1 cellular context compared by ENCODE assay signal in the genomic region with DNA sequence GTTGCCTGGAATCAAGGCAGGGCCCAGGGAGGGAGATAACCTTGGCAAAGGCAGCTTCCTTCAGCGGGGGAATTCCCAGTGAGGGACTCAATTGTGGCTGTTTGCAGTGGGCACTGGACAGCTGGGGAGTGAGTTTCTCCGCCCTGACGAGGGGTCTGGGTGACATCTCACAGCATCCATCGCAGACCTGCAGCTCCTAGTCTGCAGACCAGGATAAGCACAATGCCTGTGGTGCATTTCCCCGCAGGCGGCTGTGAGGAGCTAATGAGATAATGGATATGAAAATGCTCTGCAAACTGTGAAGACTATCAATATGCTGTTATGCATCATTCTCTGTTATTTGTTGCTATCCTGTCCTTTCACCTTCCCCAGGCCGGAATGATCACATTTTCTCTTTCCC.
TF ChIP-seq lines count a peak whose summit lies in the region.

No MANE protein-coding gene starts in this region.

TF ChIP-seq in K562, 482 proteins besides CTCF, POLR2A, EP300 and RAD21 (continued from another document):
- no peak for TF ChIP-seq PYGO2 (tag; IDR thresholded peaks at IDR 0.05)
- TF ChIP-seq E2F5 (CRISPR knock-in tag; IDR thresholded peaks at IDR 0.05) = no peak
- peak; percentile 35 for TF ChIP-seq CBFA2T3 (IDR thresholded peaks at IDR 0.05)
- no peak for TF ChIP-seq HDAC1 (IDR thresholded peaks at IDR 0.05)
- TF ChIP-seq RAD51 (IDR thresholded peaks at IDR 0.05; ENCODE audit: borderline replicate concordance, low read depth) = no peak
